In genomic region chrX:40483502-40483901, GRCh38 we compare ENCODE assay signal across 24 cellular contexts.
"Had no signal": no experiment of that assay in that cellular context is flagged by ENCODE, and none has a peak within 500 bp of the region (broad histone marks: within the 10 kb centered on the region; RNA-seq: fewer than 3 reads in every experiment).

No MANE protein-coding gene starts in this region.

- H3K27ac Mint-ChIP-seq: activated CD4-positive, alpha-beta memory T cell treated with anti-CD3 and anti-CD28 coated beads, Interleukin-2, amount 10 ng/mL, durations not matched to agents 7 days and 5 days; activated naive CD4-positive, alpha-beta T cell treated with anti-CD3 and anti-CD28 coated beads, Interleukin-2, amount 50 U/mL, for 24 hours had no signal

- H3K9me3 Mint-ChIP-seq: activated naive CD4-positive, alpha-beta T cell treated with anti-CD3 and anti-CD28 coated beads, Interleukin-2, amount 50 U/mL, for 24 hours had no signal

- H3K4me1 Mint-ChIP-seq: central memory CD8-positive, alpha-beta T cell had no signal

- FAIRE-seq: TTC549 had no signal

- H3K4me2 ChIP-seq: KMS-11 had no signal

- DNase-seq: activated CD4-positive, alpha-beta memory T cell treated with anti-CD3 and anti-CD28 coated beads, Interleukin-2, amount 10 ng/mL, durations not matched to agents 7 days and 5 days; activated CD4-positive, alpha-beta T cell treated with anti-CD3 and anti-CD28 coated beads for 4 hours; activated CD4-positive, CD25-positive, alpha-beta regulatory T cell; activated CD8-positive, alpha-beta memory T cell treated with anti-CD3 and anti-CD28 coated beads, Interleukin-2, amount 50 U/mL, for 48 hours; activated effector memory CD4-positive, alpha-beta T cell treated with Interleukin-2 at 50 U/mL for 16 hours; activated naive CD4-positive, alpha-beta T cell; activated T-cell treated with anti-CD3 and anti-CD28 coated beads, Interleukin-2, amount 50 U/mL, for 1 hour; amygdala; cortex of kidney; MM.1S; NCI-H1105; NCI-H1436; NCI-H1694 treated with DMSO at 0.1 percent for 48 hours; NCI-H2029 treated with DMSO at 0.1 percent for 48 hours; NCI-H446; NCI-H524; SIG-M5; T-cell; T1000 had no signal

- H3K9ac ChIP-seq: KMS-11 had no signal

- H3K27me3 Mint-ChIP-seq: activated naive CD4-positive, alpha-beta T cell treated with anti-CD3 and anti-CD28 coated beads, Interleukin-2, amount 50 U/mL, for 24 hours; central memory CD8-positive, alpha-beta T cell had no signal

- H3K27ac ChIP-seq: KMS-11 had no signal

- H3K4me3 Mint-ChIP-seq: activated CD4-positive, alpha-beta memory T cell treated with anti-CD3 and anti-CD28 coated beads, Interleukin-2, amount 10 ng/mL, durations not matched to agents 7 days and 5 days; activated naive CD4-positive, alpha-beta T cell treated with anti-CD3 and anti-CD28 coated beads, Interleukin-2, amount 50 U/mL, for 24 hours; brain; central memory CD8-positive, alpha-beta T cell; T-cell had no signal

- H3K36me3 Mint-ChIP-seq: activated naive CD4-positive, alpha-beta T cell treated with anti-CD3 and anti-CD28 coated beads, Interleukin-2, amount 50 U/mL, for 24 hours; brain; T-cell had no signal
